ENCODE assay signal across 20 cellular contexts in the genomic region with DNA sequence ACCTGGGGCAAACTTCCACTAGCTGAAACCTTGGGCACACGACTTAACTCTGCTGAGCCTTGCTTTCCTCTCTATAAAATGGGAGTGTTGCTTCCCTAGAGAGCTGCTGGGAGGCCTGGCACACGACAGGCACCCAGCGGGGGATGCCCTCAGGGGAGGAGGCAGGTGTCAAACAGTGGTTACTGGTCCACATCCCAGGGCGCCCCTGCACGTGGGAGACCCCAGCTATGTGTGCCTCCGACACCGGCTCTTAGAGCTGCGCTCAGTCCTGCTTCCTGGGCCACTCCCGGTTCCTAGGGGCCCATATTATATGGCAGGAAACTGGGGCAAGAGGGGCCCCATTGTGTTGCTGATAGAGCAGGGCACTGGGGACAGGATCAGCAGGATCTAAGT. TPM values are rescaled to one million over a fixed set of nuclear protein-coding genes. Genes with fewer than 3 reads are reported as not detected.
DNase-seq lines count a peak whose midpoint lies in the region; ATAC-seq, FAIRE-seq and TF ChIP-seq lines count a peak whose summit lies in the region.
"Had no signal": no experiment of that assay in that cellular context is flagged by ENCODE, and none has a peak within 500 bp of the region (broad histone marks: within the 10 kb centered on the region; RNA-seq: fewer than 3 reads in every experiment).

No MANE protein-coding gene starts in this region.

- no peak overlapping the region for H3K14ac ChIP-seq in H1 (ENCODE audit: insufficient read length)

- peak overlapping the region; percentile 36; the same call in 1 of the 2 replicates for H4K8ac ChIP-seq in H1 (ENCODE audit: extremely low read depth, insufficient read depth, low read length)

- peaks cover 0 to 50% of the 10 kb centered on the region in 2 experiments; a peak in 2 of 4 replicates for H3K79me2 ChIP-seq in H1 (ENCODE audit: control insufficient read depth in 1 of 2, insufficient read depth in 2 of 2, low read length in 2 of 2)

- no peak overlapping the region for H2BK12ac ChIP-seq in H1 (ENCODE audit: low read depth, low read length)

- H3K36me3 ChIP-seq in H1 (ENCODE audit: control insufficient read depth in 2 of 4, insufficient read depth in 4 of 4, low read length in 3 of 4) (no peaks in the 10 kb centered on the region), spleen (peaks cover 0 to 35% (median under 1%) of the 10 kb centered on the region in 6 donors)

- WGBS in H1 (ENCODE audit: extremely low coverage in 1 of 2, insufficient coverage in 1 of 2, insufficient read length in 1 of 2, insufficient replicate concordance in 2 of 2, low coverage in 1 of 2, low lambda C conversion rate in 2 of 2, missing lambda C conversion rate in 1 of 2), 2 experiments = 75% methylated on average over 9 of the region's 9 CpGs; no CpG with 5 or more reads in 1 of the 2 experiments
- WGBS in spleen, 5 donors = 63 to 96% (median 75%) methylated on average over 3 to 9 of the region's 9 CpGs

- ATAC-seq in Right ventricle myocardium superior (ENCODE audit: poor library complexity) (no peak), left ventricle myocardium superior (no peak), GM18511 (IDR thresholded peaks at IDR 0.05; ENCODE audit: unreplicated experiment) (no peak), HG03520 (IDR thresholded peaks at IDR 0.05; ENCODE audit: unreplicated experiment) (no peak)
- ATAC-seq: GM12878, PC-3 had no signal

- H3K9ac ChIP-seq in H1 (replicated peaks in 1 of 4; ENCODE audit: extremely low read depth in 1 of 4, low read depth in 3 of 4, low read length in 3 of 4) = no peak overlapping the region
- H3K9ac ChIP-seq: GM23248, KMS-11 had no signal

- H2BK20ac ChIP-seq in H1 (ENCODE audit: low read length) = no peak overlapping the region

- POLR2A ChIA-PET in H1 (lab: Charles Lee; ENCODE audit: partially characterized antibody) = interaction anchor here (0.7 kb wide), 1 partner anchor 25 kb away, joined by 3 read pairs; no protein-coding TSS in a partner anchor

- no peak overlapping the region for H3K56ac ChIP-seq in H1 (replicated peaks; ENCODE audit: insufficient read length, low read depth, low read length)

- H3K9me3 ChIP-seq in H1 (ENCODE audit: insufficient read depth in 2 of 2, low read depth in 1 of 2, low read length in 1 of 2) (no peaks in the 10 kb centered on the region), spleen (peaks cover 0 to 11% (median 0%) of the 10 kb centered on the region in 8 donors)

- no peak for FAIRE-seq in H1 (lab: Jason Lieb, UNC)
- FAIRE-seq: GM12878 had no signal

- H3K4me1 ChIP-seq in H1 (replicated peaks in 1 of 4; ENCODE audit: control insufficient read depth in 3 of 4, insufficient read depth in 4 of 4, low read length in 3 of 4) (peaks cover 0 to 16% (median 8%) of the 10 kb centered on the region in 4 experiments; a peak in 5 of 7 replicates), spleen (peaks cover 0 to 43% (median 5%) of the 10 kb centered on the region in 6 donors)

- no peak for TF ChIP-seq POLR2A in H1 (IDR thresholded peaks at IDR 0.05; ENCODE audit: control extremely low read depth in 1 of 2, low read depth in 2 of 2, low read length in 2 of 2)
- no peak for TF ChIP-seq POLR2A in spleen (IDR thresholded peaks at IDR 0.05)

- CTCF ChIA-PET in H1 (lab: Charles Lee; ENCODE audit: partially characterized antibody) = interaction anchor here (0.7 to 6.5 kb wide), 10 partner anchors 15 to 284 kb away, joined by 3 to 34 read pairs (median 4); no protein-coding TSS in a partner anchor

- intact Hi-C loops in Right ventricle myocardium superior (cut with DNase I) (loop anchor here (5.0 kb wide), 1 partner anchor 72 kb away; no protein-coding TSS in a partner anchor), left ventricle myocardium superior (cut with micrococcal nuclease) (no loop called here), spleen (cut with DNase I; ENCODE audit: low total_unique reads) (loop anchor here (5.0 kb wide), 1 partner anchor 218 kb away; no protein-coding TSS in a partner anchor)

- H2BK15ac ChIP-seq in H1 (ENCODE audit: low read length) = no peak overlapping the region

- no peaks in the 10 kb centered on the region for H3K23me2 ChIP-seq in H1 (ENCODE audit: low read depth, low read length)

- TF ChIP-seq EP300 in H1 (IDR thresholded peaks at IDR 0.05; ENCODE audit: borderline replicate concordance in 1 of 2, low read depth in 2 of 2, low read length in 2 of 2) = no peak

- H2BK120ac ChIP-seq in H1 (replicated peaks; ENCODE audit: low read depth, low read length) = no peak overlapping the region

- H3K23ac ChIP-seq in H1 (ENCODE audit: insufficient read length) = no peak overlapping the region

- no peak overlapping the region for H3K4me3 ChIP-seq in H1 (ENCODE audit: extremely low read depth in 1 of 4, insufficient read depth in 2 of 4, low read depth in 3 of 4, low read length in 4 of 4)
- H3K4me3 ChIP-seq in spleen = no peak overlapping the region
- H3K4me3 ChIP-seq: GM12878, GM23248, SK-N-MC had no signal

- no peak overlapping the region for H4K5ac ChIP-seq in H1 (ENCODE audit: insufficient read length, low read depth, low read length)

- TF ChIP-seq RAD21 in H1 (IDR thresholded peaks at IDR 0.05 in 1 of 2, conservative IDR thresholded peaks at IDR 0.05 in 1 of 2; ENCODE audit: low read depth in 2 of 2, low read length in 2 of 2) = no peak

- H2AK5ac ChIP-seq in H1 (ENCODE audit: low read depth, low read length) = no peak overlapping the region

- DNase-seq in Right ventricle myocardium superior = peak; percentile 32
- no peak for DNase-seq in left ventricle myocardium superior
- peak; percentile 58 for DNase-seq in NCI-H345 (lab: John Stamatoyannopoulos, UW)
- DNase-seq in H1 (ENCODE audit: low read depth in 1 of 2, low spot score in 2 of 2) = no peak
- DNase-seq in spleen = peak; percentile 63
- DNase-seq: C1 segment of cervical spinal cord, DMS 273 treated with DMSO at 0.1 percent for 48 hours, GDM1, GM23248, NCI-H1092, NCI-H1930, NCI-H446 treated with DMSO at 0.1 percent for 48 hours, NCI-H748 treated with DMSO at 0.1 percent for 48 hours, PC-3 had no signal

- H2BK5ac ChIP-seq in H1 (ENCODE audit: low read depth, low read length) = no peak overlapping the region

- peaks cover 4% of the 10 kb centered on the region; the same call in 1 of the 2 replicates for H3K79me1 ChIP-seq in H1 (ENCODE audit: low read depth, low read length)

- no peak overlapping the region for H4K91ac ChIP-seq in H1 (replicated peaks; ENCODE audit: insufficient read length, low read length)

- no peak overlapping the region for H3K4ac ChIP-seq in H1 (replicated peaks; ENCODE audit: insufficient read length, low read depth, low read length)

- no peak for TF ChIP-seq CTCF in H1 (IDR thresholded peaks at IDR 0.05; ENCODE audit: control extremely low read depth in 1 of 3, insufficient read depth in 1 of 3, low read depth in 1 of 3, low read length in 3 of 3)
- no peak for TF ChIP-seq CTCF in spleen (IDR thresholded peaks at IDR 0.05 in 8 of 11, conservative IDR thresholded peaks at IDR 0.05 in 3 of 11)

- no peak overlapping the region for H3K27ac ChIP-seq in H1 (ENCODE audit: low read depth, low read length)
- peak overlapping the region in 5 of 8 donors; percentile 5 to 67 (median 34) for H3K27ac ChIP-seq in spleen
- H3K27ac ChIP-seq: GM23248, KMS-11, SK-N-MC had no signal

- peak overlapping the region in 1 of 2 experiments; percentile 6; a peak in 2 of 4 replicates for H3K4me2 ChIP-seq in H1 (ENCODE audit: insufficient read depth in 1 of 2, low read depth in 2 of 2, low read length in 2 of 2)
- H3K4me2 ChIP-seq: KMS-11 had no signal

- no peak overlapping the region for H3K18ac ChIP-seq in H1 (ENCODE audit: extremely low read depth, low read length)

- no peak overlapping the region for H2AFZ ChIP-seq in H1 (ENCODE audit: low read length)
- H2AFZ ChIP-seq: GM23248 had no signal

- H4K20me1 ChIP-seq in H1 (replicated peaks in 1 of 2; ENCODE audit: control insufficient read depth in 1 of 2, insufficient read depth in 2 of 2, low read length in 2 of 2) = peaks cover 0 to 12% of the 10 kb centered on the region in 2 experiments

- H3K27me3 ChIP-seq in H1 (replicated peaks in 1 of 4; ENCODE audit: control insufficient read depth in 3 of 4, extremely low read depth in 1 of 4, insufficient read depth in 3 of 4, low read length in 3 of 4) = no peaks in the 10 kb centered on the region
- H3K27me3 ChIP-seq in spleen (replicated peaks in 1 of 7) = no peaks in the 10 kb centered on the region

TF ChIP-seq in H1, 55 proteins besides CTCF, POLR2A, EP300 and RAD21 (continues in another document):
- TF ChIP-seq YY1 (IDR thresholded peaks at IDR 0.05; ENCODE audit: low read depth, low read length) = no peak
- no peak for TF ChIP-seq BACH1 (IDR thresholded peaks at IDR 0.05; ENCODE audit: low read length)
- no peak for TF ChIP-seq TCF12 (IDR thresholded peaks at IDR 0.05; ENCODE audit: low read depth, low read length)
- TF ChIP-seq TBP (IDR thresholded peaks at IDR 0.05; ENCODE audit: low read depth, low read length) = no peak
- TF ChIP-seq HDAC6 (IDR thresholded peaks at IDR 0.05; ENCODE audit: low read depth, low read length) = no peak
- no peak for TF ChIP-seq CEBPB (IDR thresholded peaks at IDR 0.05; ENCODE audit: low read depth, low read length)
- TF ChIP-seq CHD1 (IDR thresholded peaks at IDR 0.05; ENCODE audit: low read depth, low read length) = no peak
- TF ChIP-seq SIN3A (conservative IDR thresholded peaks at IDR 0.05 in 1 of 2, IDR thresholded peaks at IDR 0.05 in 1 of 2; ENCODE audit: low read depth in 1 of 2, low read length in 2 of 2) = no peak
- TF ChIP-seq POLR2AphosphoS5 (IDR thresholded peaks at IDR 0.05; ENCODE audit: low read depth, low read length) = no peak
- TF ChIP-seq CBX8 (IDR thresholded peaks at IDR 0.05; ENCODE audit: borderline replicate concordance, low read depth, low read length) = no peak
- TF ChIP-seq CREB1 (IDR thresholded peaks at IDR 0.05) = no peak
- TF ChIP-seq, protein P1, sequence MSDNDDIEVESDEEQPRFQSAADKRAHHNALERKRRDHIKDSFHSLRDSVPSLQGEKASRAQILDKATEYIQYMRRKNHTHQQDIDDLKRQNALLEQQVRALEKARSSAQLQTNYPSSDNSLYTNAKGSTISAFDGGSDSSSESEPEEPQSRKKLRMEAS (IDR thresholded peaks at IDR 0.05) = no peak
- no peak for TF ChIP-seq RBBP5 (IDR thresholded peaks at IDR 0.05; ENCODE audit: borderline replicate concordance, low read depth, low read length)

RNA-seq across cellular contexts. Expression of a gene that starts 47.3 kb away (rescaled TPM):
- total RNA-seq in Right ventricle myocardium superior (not detected), left ventricle myocardium superior (not detected), spleen (not detected)
- total RNA-seq in H1 (2021; fragmentation: NEBNext Ultra II Directional; extraction: Animal tissue kit (Norgen Biotek cat#: 25700)) = 15.7 and 17.5 TPM in 2 replicates
- polyA plus RNA-seq in H1 (2011; rRNA removed) (18.2 and 28.2 TPM in 2 replicates), spleen (under 1 TPM in 2 of 3 donors, not detected in 1; 0.09 to 0.20 TPM)
- polyA plus RNA-seq in H1 (2011; cell fraction: cytosol; rRNA removed) = 15.5 TPM
- polyA plus RNA-seq in H1 (2011; cell fraction: nucleus; rRNA removed) = 18.4 TPM
- 32.9 to 51.4 TPM (median 48.8 TPM) in 4 replicates for polyA plus RNA-seq in H1 (2012, experiment 1 of 2)
- 27.8 TPM for polyA plus RNA-seq in H1 (2012, experiment 2 of 2)
- 29.9 TPM for polyA plus RNA-seq in H1 (2013, experiment 1 of 2)
- 31.5 TPM for polyA plus RNA-seq in H1 (2013, experiment 2 of 2)
- polyA minus RNA-seq in H1 (2011; rRNA and poly(A)+ RNA removed) = 5.2 and 9.3 TPM in 2 replicates
- 16.6 TPM for polyA minus RNA-seq in H1 (2011; cell fraction: cytosol; rRNA and poly(A)+ RNA removed)
- 6.9 TPM for polyA minus RNA-seq in H1 (2011; cell fraction: nucleus; rRNA and poly(A)+ RNA removed)
- total RNA-seq: GM23248, M059J, PC-3 had no signal
- polyA plus RNA-seq: GM23248 had no signal

Comparison
In these comparisons a context has a peak if more than half of its experiments do, and no peak if none do; other contexts are left out.
1. DNase-seq: peak in Right ventricle myocardium superior (single experiment), NCI-H345 (single experiment) and spleen (single experiment); none in left ventricle myocardium superior (single experiment) and H1 (0 of 2).
2. RNA of a gene that starts 47.3 kb away (total RNA-seq): 15.7 to 17.5 TPM in H1; not detected in Right ventricle myocardium superior (single experiment), not detected in left ventricle myocardium superior (single experiment) and not detected in spleen; every median in the first group is over 10 times any median in the second.